In the genomic region with DNA sequence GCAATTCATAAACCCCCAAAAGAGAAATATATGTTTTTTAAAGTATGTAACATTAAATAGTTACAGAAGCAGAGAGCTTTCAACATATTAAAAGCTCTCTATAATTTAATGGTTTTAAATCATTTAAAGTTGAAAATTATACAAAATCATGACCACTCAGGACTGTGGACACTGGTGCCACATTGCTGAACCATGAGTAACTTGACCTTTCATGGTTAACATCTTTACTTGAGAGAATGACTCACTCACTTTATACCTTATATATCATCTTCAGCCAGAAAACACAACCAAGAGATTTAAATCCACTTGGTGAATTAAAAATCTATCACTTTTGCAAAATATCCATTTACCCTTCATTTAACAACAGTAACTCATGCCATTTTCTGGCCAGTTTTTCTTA, we compare ENCODE assay signal across 27 cellular contexts.
DNase-seq lines count a peak whose midpoint lies in the region; TF ChIP-seq lines count a peak whose summit lies in the region.
"Had no signal": no experiment of that assay in that cellular context is flagged by ENCODE, and none has a peak within 500 bp of the region (broad histone marks: within the 10 kb centered on the region; RNA-seq: fewer than 3 reads in every experiment).

No MANE protein-coding gene starts in this region.

- no peak for TF ChIP-seq EP300 in esophagus muscularis mucosa (IDR thresholded peaks at IDR 0.05)

- H3K27ac ChIP-seq in esophagus muscularis mucosa (replicated peaks in 1 of 4) = no peak overlapping the region
- H3K27ac ChIP-seq: adrenal gland, esophagus squamous epithelium, neutrophil, right atrium auricular region, suprapubic skin had no signal

- TF ChIP-seq POLR2A in esophagus muscularis mucosa (IDR thresholded peaks at IDR 0.05; ENCODE audit: low read depth) = no peak

- no peaks in the 10 kb centered on the region for H3K36me3 ChIP-seq in esophagus muscularis mucosa
- H3K36me3 ChIP-seq: adrenal gland, esophagus squamous epithelium, neutrophil, right atrium auricular region, suprapubic skin had no signal

- H3K9me3 ChIP-seq in esophagus muscularis mucosa = no peaks in the 10 kb centered on the region
- H3K9me3 ChIP-seq: adrenal gland, esophagus squamous epithelium, neutrophil, right atrium auricular region, suprapubic skin had no signal

- no peaks in the 10 kb centered on the region for H3K4me1 ChIP-seq in esophagus muscularis mucosa
- H3K4me1 ChIP-seq: adrenal gland, esophagus squamous epithelium, right atrium auricular region, suprapubic skin had no signal

- H3K4me3 ChIP-seq in epithelial cell of proximal tubule (ENCODE audit: low read depth, low read length) = no peak overlapping the region
- H3K4me3 ChIP-seq in retinal pigment epithelial cell (ENCODE audit: low read length) = no peak overlapping the region
- H3K4me3 ChIP-seq in esophagus muscularis mucosa = no peak overlapping the region
- H3K4me3 ChIP-seq: adrenal gland, esophagus squamous epithelium, GM12878, GM23338, right atrium auricular region, suprapubic skin had no signal

- H3K27me3 ChIP-seq in esophagus muscularis mucosa = no peaks in the 10 kb centered on the region
- H3K27me3 ChIP-seq: adrenal gland, esophagus squamous epithelium, neutrophil, right atrium auricular region, suprapubic skin had no signal

- TF ChIP-seq CTCF in epithelial cell of proximal tubule (conservative IDR thresholded peaks at IDR 0.05; ENCODE audit: low read depth, low read length) = no peak
- no peak for TF ChIP-seq CTCF in retinal pigment epithelial cell (conservative IDR thresholded peaks at IDR 0.05; ENCODE audit: low read depth, low read length)
- TF ChIP-seq CTCF in esophagus muscularis mucosa (IDR thresholded peaks at IDR 0.05) = no peak

- DNase-seq in HS-27A (ENCODE audit: low read depth) (peak; percentile 47), RKO (ENCODE audit: low spot score) (peak; percentile 3), epithelial cell of proximal tubule (ENCODE audit: low read depth) (peak; percentile 27), retinal pigment epithelial cell (ENCODE audit: low read depth) (peak; percentile 9), esophagus muscularis mucosa (ENCODE audit: extremely low spot score) (no peak), superior temporal gyrus (ENCODE audit: extremely low spot score) (no peak), hippocampal formation (lab: John Stamatoyannopoulos, UW) (no peak)
- DNase-seq: activated B cell treated with CpG ODN at 0.5 μM for 24 hours; activated CD4-positive, alpha-beta memory T cell treated with anti-CD3 and anti-CD28 coated beads, Interleukin-2, amount 10 ng/mL, durations not matched to agents 7 days and 5 days; activated gamma-delta T cell; activated T-cell treated with anti-CD3 and anti-CD28 coated beads for 4 hours; adrenal gland; CD4-positive, CD25-positive, alpha-beta regulatory T cell; DMS153; esophagus squamous epithelium; NCI-H1092 treated with DMSO at 0.1 percent for 48 hours; NCI-H2081; NCI-H446; NK-92 treated with Interleukin-12 subunit alpha and Interleukin-12 subunit beta, amount 100 ng/mL, for 24 hours; RPMI8226; stimulated activated CD4-positive, alpha-beta T cell treated with anti-CD3 and anti-CD28 coated beads, Interleukin-15, amount 100 ng/mL, for 24 hours; T-helper 9 cell had no signal

- intact Hi-C loops in esophagus muscularis mucosa (cut with DNase I) = no loop called here

Comparison
In these comparisons a context has a peak if more than half of its experiments do, and no peak if none do; other contexts are left out.
1. DNase-seq: peak in HS-27A (single experiment), RKO (single experiment), epithelial cell of proximal tubule (single experiment) and retinal pigment epithelial cell (single experiment); none in esophagus muscularis mucosa (single experiment), superior temporal gyrus (single experiment) and hippocampal formation (0 of 2).